ENCODE assay signal across 8 cellular contexts in genomic region chr2:201451330-201452057, GRCh38. TPM values are rescaled to one million over a fixed set of nuclear protein-coding genes. Genes with fewer than 3 reads are reported as not detected.
A peak's percentile ranks its signal among the peaks of the same experiment; 100 is the strongest.
DNase-seq lines count a peak whose midpoint lies in the region; ATAC-seq and TF ChIP-seq lines count a peak whose summit lies in the region.

A gene with protein sequence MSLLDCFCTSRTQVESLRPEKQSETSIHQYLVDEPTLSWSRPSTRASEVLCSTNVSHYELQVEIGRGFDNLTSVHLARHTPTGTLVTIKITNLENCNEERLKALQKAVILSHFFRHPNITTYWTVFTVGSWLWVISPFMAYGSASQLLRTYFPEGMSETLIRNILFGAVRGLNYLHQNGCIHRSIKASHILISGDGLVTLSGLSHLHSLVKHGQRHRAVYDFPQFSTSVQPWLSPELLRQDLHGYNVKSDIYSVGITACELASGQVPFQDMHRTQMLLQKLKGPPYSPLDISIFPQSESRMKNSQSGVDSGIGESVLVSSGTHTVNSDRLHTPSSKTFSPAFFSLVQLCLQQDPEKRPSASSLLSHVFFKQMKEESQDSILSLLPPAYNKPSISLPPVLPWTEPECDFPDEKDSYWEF (plus strand): TSS chr2:201451740. CDS start chr2:201454841, 3,101 bp downstream.
A gene with protein sequence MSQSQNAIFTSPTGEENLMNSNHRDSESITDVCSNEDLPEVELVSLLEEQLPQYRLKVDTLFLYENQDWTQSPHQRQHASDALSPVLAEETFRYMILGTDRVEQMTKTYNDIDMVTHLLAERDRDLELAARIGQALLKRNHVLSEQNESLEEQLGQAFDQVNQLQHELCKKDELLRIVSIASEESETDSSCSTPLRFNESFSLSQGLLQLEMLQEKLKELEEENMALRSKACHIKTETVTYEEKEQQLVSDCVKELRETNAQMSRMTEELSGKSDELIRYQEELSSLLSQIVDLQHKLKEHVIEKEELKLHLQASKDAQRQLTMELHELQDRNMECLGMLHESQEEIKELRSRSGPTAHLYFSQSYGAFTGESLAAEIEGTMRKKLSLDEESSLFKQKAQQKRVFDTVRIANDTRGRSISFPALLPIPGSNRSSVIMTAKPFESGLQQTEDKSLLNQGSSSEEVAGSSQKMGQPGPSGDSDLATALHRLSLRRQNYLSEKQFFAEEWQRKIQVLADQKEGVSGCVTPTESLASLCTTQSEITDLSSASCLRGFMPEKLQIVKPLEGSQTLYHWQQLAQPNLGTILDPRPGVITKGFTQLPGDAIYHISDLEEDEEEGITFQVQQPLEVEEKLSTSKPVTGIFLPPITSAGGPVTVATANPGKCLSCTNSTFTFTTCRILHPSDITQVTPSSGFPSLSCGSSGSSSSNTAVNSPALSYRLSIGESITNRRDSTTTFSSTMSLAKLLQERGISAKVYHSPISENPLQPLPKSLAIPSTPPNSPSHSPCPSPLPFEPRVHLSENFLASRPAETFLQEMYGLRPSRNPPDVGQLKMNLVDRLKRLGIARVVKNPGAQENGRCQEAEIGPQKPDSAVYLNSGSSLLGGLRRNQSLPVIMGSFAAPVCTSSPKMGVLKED (minus strand): TSS chr2:201451458. CDS start chr2:201420507, 30,951 bp downstream.

- H3K9me3 ChIP-seq in heart right ventricle: no peaks in the 10 kb centered on the region
- H3K9me3 ChIP-seq in upper lobe of right lung: no peaks in the 10 kb centered on the region

- H3K4me3 ChIP-seq in heart right ventricle (peak within 1 kb of the TSS; percentile 73 to 90 (median 84)), upper lobe of right lung (peak within 1 kb of the TSS; percentile 97)

- intact Hi-C loops in T-helper 1 cell treated with Interleukin-12 subunit alpha and Interleukin-12 subunit beta and Interleukin-4 antibody, amounts not matched to agents 30 ng/mL and 1 ng/mL, for 36 hours (cut with micrococcal nuclease): loop anchor here (1.0 to 5.0 kb wide), 24 partner anchors 19 to 1539 kb away; partner anchors contain the start of genes BMPR2, BZW1, C2orf69 and CASP10
- intact Hi-C loops in heart right ventricle (cut with DNase I) (loop anchor here in 8 of 10 donors (1.0 to 10.0 kb wide), 8 partner anchors 19 to 217 kb away; no protein-coding TSS in a partner anchor), posterior vena cava (cut with DNase I) (loop anchor here in 1 of 2 donors (5.0 kb wide), 1 partner anchor 44 kb away; no protein-coding TSS in a partner anchor), upper lobe of right lung (cut with DNase I) (no loop called here)

- ATAC-seq in HG02870 (IDR thresholded peaks at IDR 0.05; ENCODE audit: unreplicated experiment): peak; percentile 95
- ATAC-seq in heart right ventricle: peak; percentile 98 to 99 (median 98)
- ATAC-seq in upper lobe of right lung: peak; percentile 98

- in situ Hi-C loops in GM13976 (cut with MboI; ENCODE audit: low sequenced_read_pairs, unreplicated experiment): no loop called here

- H3K27me3 ChIP-seq in heart right ventricle (no peaks in the 10 kb centered on the region), upper lobe of right lung (no peaks in the 10 kb centered on the region)

- H3K36me3 ChIP-seq in heart right ventricle: peaks cover 0 to 37% (median 0%) of the 10 kb centered on the region in 9 donors
- H3K36me3 ChIP-seq in upper lobe of right lung: peaks cover 16% of the 10 kb centered on the region

- no peak for TF ChIP-seq CTCF in GM13976 (IDR thresholded peaks at IDR 0.05; ENCODE audit: borderline replicate concordance, control extremely low read depth, extremely low read depth, insufficient read depth, missing control alignments)
- peak in 6 of 9 donors; percentile 9 to 61 (median 43) for TF ChIP-seq CTCF in heart right ventricle (IDR thresholded peaks at IDR 0.05)
- TF ChIP-seq CTCF in upper lobe of right lung (IDR thresholded peaks at IDR 0.05): peak; percentile 22

- DNase-seq in GM13976 (ENCODE audit: low spot score) (peak; percentile 98), NCI-H146 treated with DMSO at 0.1 percent for 48 hours (lab: John Stamatoyannopoulos, UW; ENCODE audit: unreplicated experiment) (peak; percentile 68), amniotic epithelial cell (ENCODE audit: low read depth) (peak; percentile 84), heart right ventricle (peak; percentile 95 to 97), posterior vena cava (ENCODE audit: low spot score) (peak; percentile 98), upper lobe of right lung (peak; percentile 96)

- H3K27ac ChIP-seq in heart right ventricle (peak within 1 kb of the TSS; percentile 90 to 95 (median 94)), upper lobe of right lung (peak within 1 kb of the TSS; percentile 90)

- 0 to 1% methylated on average over 67 to 74 of the region's 75 CpGs for WGBS in heart right ventricle, 2 donors

- H3K4me1 ChIP-seq in heart right ventricle: peaks cover under 1 to 60% (median 50%) of the 10 kb centered on the region in 9 donors
- H3K4me1 ChIP-seq in upper lobe of right lung: peaks cover 33% of the 10 kb centered on the region

RNA-seq across cellular contexts. Expression of the first gene that starts in this region (rescaled TPM):
- total RNA-seq in T-helper 1 cell treated with Interleukin-12 subunit alpha and Interleukin-12 subunit beta and Interleukin-4 antibody, amounts not matched to agents 30 ng/mL and 1 ng/mL, for 36 hours: 14.6 and 15.5 TPM in 2 replicates
- 10 to 100 TPM; 43.1 to 77.6 (median 58.6) TPM for total RNA-seq in heart right ventricle
- polyA plus RNA-seq in heart right ventricle: 10 to 100 TPM; 20.3 to 53.0 TPM
- total RNA-seq in posterior vena cava: 10 to 100 TPM; 11.7 to 18.0 TPM
- 18.9 TPM for total RNA-seq in upper lobe of right lung

RNA-seq across cellular contexts. Expression of the second gene that starts in this region (rescaled TPM):
- 42.3 and 42.4 TPM in 2 replicates for total RNA-seq in T-helper 1 cell treated with Interleukin-12 subunit alpha and Interleukin-12 subunit beta and Interleukin-4 antibody, amounts not matched to agents 30 ng/mL and 1 ng/mL, for 36 hours
- total RNA-seq in heart right ventricle (100 to 1,000 TPM; 124 to 190 (median 169) TPM), posterior vena cava (100 to 1,000 TPM in 1 of 2 donors, 10 to 100 TPM in 1; 96.6 to 124 TPM), upper lobe of right lung (78.0 TPM)
- 10 to 100 TPM; 16.6 to 49.5 TPM for polyA plus RNA-seq in heart right ventricle

Comparison
In these comparisons a context has a peak if more than half of its experiments do, and no peak if none do; other contexts are left out.
1. Peak in every context shown above with its lines: DNase-seq, ATAC-seq, H3K4me3 ChIP-seq and H3K27ac ChIP-seq.